Comparison of ENCODE assay signal across 30 cellular contexts in genomic region chr11:125662689-125663088, GRCh38. TPM values are rescaled to one million over a fixed set of nuclear protein-coding genes. Genes with fewer than 3 reads are reported as not detected.
"Had no signal": no experiment of that assay in that cellular context is flagged by ENCODE, and none has a peak within 500 bp of the region (broad histone marks: within the 10 kb centered on the region; RNA-seq: fewer than 3 reads in every experiment).

No MANE protein-coding gene starts in this region.

- H3K4me3 Mint-ChIP-seq: activated B cell treated with CpG ODN at 0.5 μM for 24 hours; activated naive CD8-positive, alpha-beta T cell treated with anti-CD3 and anti-CD28 coated beads, Interleukin-2, amount 10 ng/mL, durations not matched to agents 7 days and 5 days; central memory CD8-positive, alpha-beta T cell; naive B cell; neural progenitor cell; stimulated activated naive B cell treated with anti-CD40 and anti-IgM and Interleukin-4, amounts not matched to agents 10 μg/mL and 1 μg/mL and 100 μg/mL, for 72 hours; T-helper 1 cell treated with Interleukin-12 subunit alpha and Interleukin-12 subunit beta and Interleukin-4 antibody, amounts not matched to agents 30 μg/mL and 1 μg/mL, for 36 hours; type B pancreatic cell had no signal

- H3K27me3 ChIP-seq: breast epithelium, left lung, neural progenitor cell, sigmoid colon, vagina had no signal

- H3K27me3 Mint-ChIP-seq: activated B cell treated with CpG ODN at 0.5 μM for 24 hours; activated naive CD8-positive, alpha-beta T cell treated with anti-CD3 and anti-CD28 coated beads, Interleukin-2, amount 10 ng/mL, durations not matched to agents 7 days and 5 days; central memory CD8-positive, alpha-beta T cell; naive B cell; progenitor cell of endocrine pancreas; stimulated activated naive B cell treated with anti-CD40 and anti-IgM and Interleukin-4, amounts not matched to agents 10 μg/mL and 1 μg/mL and 100 μg/mL, for 72 hours; type B pancreatic cell had no signal

- H3K4me1 ChIP-seq: breast epithelium, left lung, neural progenitor cell, sigmoid colon, vagina had no signal

- H3K4me1 Mint-ChIP-seq: activated B cell treated with CpG ODN at 0.5 μM for 24 hours; central memory CD8-positive, alpha-beta T cell; naive B cell; neural progenitor cell; stimulated activated naive B cell treated with anti-CD40 and anti-IgM and Interleukin-4, amounts not matched to agents 10 μg/mL and 1 μg/mL and 100 μg/mL, for 72 hours had no signal

- H3K4me2 ChIP-seq: neural progenitor cell, smooth muscle cell had no signal

- H2AFZ ChIP-seq: neural progenitor cell had no signal

- H3K9me3 ChIP-seq: sigmoid colon, thoracic aorta, vagina had no signal

- H3K27ac Mint-ChIP-seq: activated B cell treated with CpG ODN at 0.5 μM for 24 hours; activated naive CD8-positive, alpha-beta T cell treated with anti-CD3 and anti-CD28 coated beads, Interleukin-2, amount 10 ng/mL, durations not matched to agents 7 days and 5 days; naive B cell; neural progenitor cell; progenitor cell of endocrine pancreas; stimulated activated naive B cell treated with anti-CD40 and anti-IgM and Interleukin-4, amounts not matched to agents 10 μg/mL and 1 μg/mL and 100 μg/mL, for 72 hours; T-helper 1 cell treated with Interleukin-12 subunit alpha and Interleukin-12 subunit beta and Interleukin-4 antibody, amounts not matched to agents 30 μg/mL and 1 μg/mL, for 36 hours; type B pancreatic cell had no signal

- H3K4me3 ChIP-seq: breast epithelium, left lung, lung, neural progenitor cell, sigmoid colon, smooth muscle cell, thoracic aorta, vagina had no signal

- DNase-seq: activated B cell treated with CpG ODN at 0.5 μM for 24 hours; activated CD4-positive, alpha-beta T cell treated with anti-CD3 and anti-CD28 coated beads, Interleukin-2, amount 50 U/mL, for 1 hour; activated CD8-positive, alpha-beta memory T cell treated with anti-CD3 and anti-CD28 coated beads, Interleukin-2, amount 50 U/mL, for 48 hours; activated naive CD4-positive, alpha-beta T cell treated with Interleukin-2 at 50 U/mL for 16 hours; activated naive CD8-positive, alpha-beta T cell treated with anti-CD3 and anti-CD28 coated beads, Interleukin-2, amount 10 ng/mL, durations not matched to agents 7 days and 5 days; amniotic stem cell; effector memory CD4-positive, alpha-beta T cell; foreskin melanocyte; hippocampal formation; kidney glomerular epithelial cell; left lung; naive B cell; retina; sigmoid colon; stimulated activated CD4-positive, alpha-beta T cell treated with anti-CD3 and anti-CD28 coated beads, Interleukin-15, amount 100 ng/mL, for 24 hours; stimulated activated naive B cell treated with anti-CD40 and anti-IgM and Interleukin-4, amounts not matched to agents 10 μg/mL and 1 μg/mL and 100 μg/mL, for 72 hours; T1000 had no signal

- ATAC-seq: left lung; stimulated activated naive B cell treated with anti-CD40 and anti-IgM and Interleukin-4, amounts not matched to agents 10 μg/mL and 1 μg/mL and 100 μg/mL, for 72 hours had no signal

- H3K27ac ChIP-seq: breast epithelium, left lung, neural progenitor cell, sigmoid colon, thoracic aorta, vagina had no signal

- H3K36me3 ChIP-seq: breast epithelium, left lung, sigmoid colon, thoracic aorta, vagina had no signal

RNA-seq across cellular contexts. Expression of gene ACRV1, which starts 18.0 kb away (rescaled TPM):
- total RNA-seq: activated B cell treated with CpG ODN at 0.5 μM for 24 hours; activated naive CD8-positive, alpha-beta T cell treated with anti-CD3 and anti-CD28 coated beads, Interleukin-2, amount 10 ng/mL, durations not matched to agents 7 days and 5 days; left lung; lung; mesenteric fat pad; mucosa of gallbladder; osteocyte; sigmoid colon; smooth muscle cell; thoracic aorta; vagina had no signal
